ENCODE assay signal across 23 cellular contexts in the genomic region with DNA sequence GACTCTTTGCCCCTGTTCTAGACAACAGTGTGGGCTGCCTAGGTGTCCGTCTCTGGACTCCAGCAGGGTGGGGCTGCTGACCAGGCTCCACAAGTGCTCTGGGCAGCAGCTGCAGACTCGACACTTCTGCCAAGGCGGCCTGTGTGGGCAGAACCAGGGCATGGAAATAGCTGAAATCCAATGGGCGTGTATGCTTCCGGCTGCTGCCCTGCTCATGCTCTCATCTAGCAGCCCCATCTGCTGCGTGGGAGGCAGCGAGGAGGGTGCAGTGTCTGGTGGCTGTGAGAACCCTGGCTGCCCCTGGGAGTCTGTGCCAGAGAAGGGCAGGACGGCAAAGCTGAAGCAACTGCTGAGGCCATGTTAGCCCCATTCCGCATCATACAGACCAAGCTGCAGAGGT.
"Had no signal": no experiment of that assay in that cellular context is flagged by ENCODE, and none has a peak within 500 bp of the region (broad histone marks: within the 10 kb centered on the region; RNA-seq: fewer than 3 reads in every experiment).

No MANE protein-coding gene starts in this region.

- H3K79me2 ChIP-seq: hepatocyte had no signal

- H3K36me3 ChIP-seq: heart right ventricle, lower lobe of right lung, pancreas, prostate gland, spleen, suprapubic skin, thoracic aorta, tibial artery, upper lobe of right lung had no signal

- H3K27ac Mint-ChIP-seq: naive thymus-derived CD4-positive, alpha-beta T cell; natural killer cell treated with Interleukin-12 subunit alpha and Interleukin-12 subunit beta and Interleukin-15 and Interleukin-18, amount 100 ng/mL, for 72 hours; stimulated activated effector memory CD8-positive, alpha-beta T cell treated with anti-CD3 and anti-CD28 coated beads, Interleukin-12 subunit alpha, Interleukin-12 subunit beta, amount 100 ng/mL, for 72 hours; stimulated activated naive CD8-positive, alpha-beta T cell treated with anti-CD3 and anti-CD28 coated beads, Interleukin-15, Interleukin-2, amounts not matched to agents 100 ng/mL and 50 ng/mL, for 24 hours had no signal

- H3K36me3 Mint-ChIP-seq: naive thymus-derived CD4-positive, alpha-beta T cell; natural killer cell treated with Interleukin-12 subunit alpha and Interleukin-12 subunit beta and Interleukin-15 and Interleukin-18, amount 100 ng/mL, for 72 hours; stimulated activated effector memory CD8-positive, alpha-beta T cell treated with anti-CD3 and anti-CD28 coated beads, Interleukin-12 subunit alpha, Interleukin-12 subunit beta, amount 100 ng/mL, for 72 hours had no signal

- H3K4me1 ChIP-seq: heart right ventricle, lower lobe of right lung, pancreas, prostate gland, spleen, suprapubic skin, tibial artery, upper lobe of right lung had no signal

- H3K27me3 Mint-ChIP-seq: natural killer cell treated with Interleukin-12 subunit alpha and Interleukin-12 subunit beta and Interleukin-15 and Interleukin-18, amount 100 ng/mL, for 72 hours; stimulated activated naive CD8-positive, alpha-beta T cell treated with anti-CD3 and anti-CD28 coated beads, Interleukin-15, Interleukin-2, amounts not matched to agents 100 ng/mL and 50 ng/mL, for 24 hours had no signal

- H3K4me2 ChIP-seq: hepatocyte had no signal

- H3K4me3 ChIP-seq: heart right ventricle, hepatocyte, lower lobe of right lung, pancreas, prostate gland, spleen, suprapubic skin, thoracic aorta, tibial artery, upper lobe of right lung had no signal

- H3K4me3 Mint-ChIP-seq: naive thymus-derived CD4-positive, alpha-beta T cell; natural killer cell treated with Interleukin-12 subunit alpha and Interleukin-12 subunit beta and Interleukin-15 and Interleukin-18, amount 100 ng/mL, for 72 hours; stimulated activated effector memory CD8-positive, alpha-beta T cell treated with anti-CD3 and anti-CD28 coated beads, Interleukin-12 subunit alpha, Interleukin-12 subunit beta, amount 100 ng/mL, for 72 hours; stimulated activated naive CD8-positive, alpha-beta T cell treated with anti-CD3 and anti-CD28 coated beads, Interleukin-15, Interleukin-2, amounts not matched to agents 100 ng/mL and 50 ng/mL, for 24 hours had no signal

- H3K27me3 ChIP-seq: hepatocyte, pancreas, spleen, suprapubic skin, tibial artery, upper lobe of right lung had no signal

- DNase-seq: heart right ventricle; islet precursor cell; lower lobe of right lung; mammary epithelial cell; mesenchymal stem cell; naive thymus-derived CD4-positive, alpha-beta T cell; nucleus accumbens; pancreas; retina; small intestine; spleen; stimulated activated CD4-positive, alpha-beta T cell treated with anti-CD3 and anti-CD28 coated beads, Interleukin-4, amount 100 ng/mL, for 24 hours; stimulated activated naive CD4-positive, alpha-beta T cell; trophoblast cell; upper lobe of right lung had no signal

- H3K4me1 Mint-ChIP-seq: naive thymus-derived CD4-positive, alpha-beta T cell; stimulated activated effector memory CD8-positive, alpha-beta T cell treated with anti-CD3 and anti-CD28 coated beads, Interleukin-12 subunit alpha, Interleukin-12 subunit beta, amount 100 ng/mL, for 72 hours had no signal

- H3K27ac ChIP-seq: heart right ventricle, hepatocyte, lower lobe of right lung, pancreas, prostate gland, spleen, suprapubic skin, thoracic aorta, tibial artery, upper lobe of right lung had no signal

- H3K9me3 ChIP-seq: heart right ventricle, lower lobe of right lung, pancreas, prostate gland, thoracic aorta, tibial artery, upper lobe of right lung had no signal

- H2AFZ ChIP-seq: hepatocyte had no signal
